Comparison of ENCODE assay signal across 1 cellular context in the genomic region with DNA sequence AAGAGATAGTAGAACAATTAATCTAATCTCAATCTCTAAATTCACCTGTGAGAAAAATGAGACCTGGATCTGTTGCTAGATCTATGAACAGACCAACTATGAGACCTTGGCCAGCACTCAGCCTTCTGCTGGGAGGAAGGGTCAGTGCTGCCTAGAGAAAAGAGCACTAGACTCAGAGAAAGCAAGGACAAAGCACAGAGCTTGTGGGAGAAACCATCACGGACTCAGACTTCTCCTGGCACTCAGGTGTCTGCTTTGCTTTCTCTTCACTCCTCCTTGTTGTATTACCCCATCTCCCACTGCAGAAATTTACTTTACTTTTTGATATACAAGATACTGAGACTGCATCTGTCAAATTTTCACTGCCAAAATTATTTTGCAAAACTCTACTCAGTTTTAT.
TF ChIP-seq lines count a peak whose summit lies in the region.

No MANE protein-coding gene starts in this region.

TF ChIP-seq in H1, 55 proteins besides CTCF, POLR2A, EP300 and RAD21:
- TF ChIP-seq SIX5 (IDR thresholded peaks at IDR 0.05; ENCODE audit: low read depth, low read length) = no peak
- TF ChIP-seq KDM1A (IDR thresholded peaks at IDR 0.05; ENCODE audit: borderline replicate concordance, low read length) = no peak
- TF ChIP-seq BACH1 (IDR thresholded peaks at IDR 0.05; ENCODE audit: low read length) = no peak
- TF ChIP-seq, protein P1, sequence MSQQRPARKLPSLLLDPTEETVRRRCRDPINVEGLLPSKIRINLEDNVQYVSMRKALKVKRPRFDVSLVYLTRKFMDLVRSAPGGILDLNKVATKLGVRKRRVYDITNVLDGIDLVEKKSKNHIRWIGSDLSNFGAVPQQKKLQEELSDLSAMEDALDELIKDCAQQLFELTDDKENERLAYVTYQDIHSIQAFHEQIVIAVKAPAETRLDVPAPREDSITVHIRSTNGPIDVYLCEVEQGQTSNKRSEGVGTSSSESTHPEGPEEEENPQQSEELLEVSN (IDR thresholded peaks at IDR 0.05) = no peak
- no peak for TF ChIP-seq NRF1 (IDR thresholded peaks at IDR 0.05; ENCODE audit: low read depth, low read length)
- TF ChIP-seq CHD2 (IDR thresholded peaks at IDR 0.05; ENCODE audit: low read length) = no peak
